ENCODE assay signal across 8 cellular contexts in genomic region chr15:72155021-72155621, GRCh38. TPM values are rescaled to one million over a fixed set of nuclear protein-coding genes. Genes with fewer than 3 reads are reported as not detected.
DNase-seq lines count a peak whose midpoint lies in the region; ATAC-seq and TF ChIP-seq lines count a peak whose summit lies in the region.

No MANE protein-coding gene starts in this region.

- intact Hi-C loops in activated CD4-positive, alpha-beta T cell treated with anti-CD3 and anti-CD28 coated beads, Interleukin-2, amount 10 ng/mL, durations not matched to agents 24 days and 14 days (cut with micrococcal nuclease), result no loop called here

- POLR2A ChIA-PET in HEK293T (lab: Yijun Ruan, JAX), result no interaction called here

- no peaks in the 10 kb centered on the region for H3K36me3 Mint-ChIP-seq in activated CD4-positive, alpha-beta T cell treated with anti-CD3 and anti-CD28 coated beads, Interleukin-2, amount 10 ng/mL, durations not matched to agents 24 days and 14 days (ENCODE audit: low read depth)

- H3K9me3 Mint-ChIP-seq in activated CD4-positive, alpha-beta T cell treated with anti-CD3 and anti-CD28 coated beads, Interleukin-2, amount 10 ng/mL, durations not matched to agents 24 days and 14 days, result no peaks in the 10 kb centered on the region

- TF ChIP-seq CTCF in omental fat pad (IDR thresholded peaks at IDR 0.05), result no peak
- no peak for TF ChIP-seq CTCF in GM13976 (IDR thresholded peaks at IDR 0.05; ENCODE audit: borderline replicate concordance, control extremely low read depth, extremely low read depth, insufficient read depth, missing control alignments)

- in situ Hi-C loops in SK-MEL-5 (cut with HindIII; ENCODE audit: low pct_unique_long_range_greater_than_20kb, low sequenced_read_pairs), result no loop called here
- in situ Hi-C loops in GM13976 (cut with MboI; ENCODE audit: low sequenced_read_pairs, unreplicated experiment), result loop anchor here (5.0 to 25.0 kb wide), 3 partner anchors 348 to 693 kb away; no protein-coding TSS in a partner anchor

- peaks cover 13% of the 10 kb centered on the region for H3K27me3 Mint-ChIP-seq in activated CD4-positive, alpha-beta T cell treated with anti-CD3 and anti-CD28 coated beads, Interleukin-2, amount 10 ng/mL, durations not matched to agents 24 days and 14 days

- no peak for DNase-seq in activated CD4-positive, alpha-beta T cell treated with anti-CD3 and anti-CD28 coated beads, Interleukin-2, amount 10 ng/mL, durations not matched to agents 24 days and 14 days
- no peak for DNase-seq in activated CD4-positive, alpha-beta T cell treated with anti-CD3 and anti-CD28 coated beads for 4 hours
- DNase-seq in SK-MEL-5 (ENCODE audit: low read depth, low spot score), result peak; percentile 10
- peak; percentile 41 for DNase-seq in fibroblast of gingiva (ENCODE audit: low read depth)
- peak; percentile 36 for DNase-seq in omental fat pad (ENCODE audit: low spot score)
- no peak for DNase-seq in HEK293T (ENCODE audit: extremely low spot score)
- DNase-seq in GM13976 (ENCODE audit: low spot score), result no peak
- DNase-seq in activated effector memory CD4-positive, alpha-beta T cell treated with anti-CD3 and anti-CD28 coated beads, Interleukin-2, amount 50 U/mL, for 16 hours, result no peak

- peak overlapping the region; percentile 80 for H3K4me3 Mint-ChIP-seq in activated CD4-positive, alpha-beta T cell treated with anti-CD3 and anti-CD28 coated beads, Interleukin-2, amount 10 ng/mL, durations not matched to agents 24 days and 14 days

- CTCF ChIA-PET in HEK293T (lab: Yijun Ruan, JAX), result no interaction called here

- no peak overlapping the region for H3K27ac Mint-ChIP-seq in activated CD4-positive, alpha-beta T cell treated with anti-CD3 and anti-CD28 coated beads, Interleukin-2, amount 10 ng/mL, durations not matched to agents 24 days and 14 days

- H3K4me1 Mint-ChIP-seq in activated CD4-positive, alpha-beta T cell treated with anti-CD3 and anti-CD28 coated beads, Interleukin-2, amount 10 ng/mL, durations not matched to agents 24 days and 14 days, result peaks cover 6% of the 10 kb centered on the region

- ATAC-seq in omental fat pad (ENCODE audit: low FRiP score), result peak; percentile 60

TF ChIP-seq in HEK293T, 16 proteins besides CTCF, POLR2A, EP300 and RAD21:
- TF ChIP-seq TARDBP (IDR thresholded peaks at IDR 0.05) (no peak), SP1 (IDR thresholded peaks at IDR 0.05) (no peak), FOXA1 (IDR thresholded peaks at IDR 0.05) (no peak), L3MBTL2 (conservative IDR thresholded peaks at IDR 0.05) (no peak), HDGF (IDR thresholded peaks at IDR 0.05; ENCODE audit: borderline replicate concordance) (no peak), CTBP1 (IDR thresholded peaks at IDR 0.05; ENCODE audit: borderline replicate concordance) (no peak)
TF ChIP-seq in HEK293T: peak in this region for 0.

RNA-seq across cellular contexts. Expression of gene SENP8, which starts 36.9 kb away (rescaled TPM):
- total RNA-seq in activated CD4-positive, alpha-beta T cell treated with anti-CD3 and anti-CD28 coated beads, Interleukin-2, amount 10 ng/mL, durations not matched to agents 24 days and 14 days, result 1.5 and 1.7 TPM in 2 replicates
- 2.1 and 2.5 TPM in 2 replicates for total RNA-seq in SK-MEL-5 (2014; rRNA removed; shearing (Covaris generic))
- polyA plus RNA-seq in SK-MEL-5 (2015; cell fraction: cytosol; rRNA removed), result 1.3 TPM in 2 replicates
- polyA plus RNA-seq in SK-MEL-5 (2015; cell fraction: nucleus; rRNA removed), result 0.42 and 0.95 TPM in 2 replicates
- 1 to 10 TPM in 3 of 4 donors, under 1 TPM in 1; 0.63 to 2.0 (median 1.0) TPM for total RNA-seq in omental fat pad

RNA-seq across cellular contexts. Expression of gene MYO9A, which starts 37.2 kb away (rescaled TPM):
- 19.4 and 21.3 TPM in 2 replicates for total RNA-seq in activated CD4-positive, alpha-beta T cell treated with anti-CD3 and anti-CD28 coated beads, Interleukin-2, amount 10 ng/mL, durations not matched to agents 24 days and 14 days
- 12.9 and 13.6 TPM in 2 replicates for total RNA-seq in SK-MEL-5 (2014; rRNA removed; shearing (Covaris generic))
- polyA plus RNA-seq in SK-MEL-5 (2015; cell fraction: cytosol; rRNA removed), result 5.6 and 7.1 TPM in 2 replicates
- polyA plus RNA-seq in SK-MEL-5 (2015; cell fraction: nucleus; rRNA removed), result 10.9 and 22.5 TPM in 2 replicates
- total RNA-seq in omental fat pad, result 10 to 100 TPM; 31.6 to 82.9 (median 48.7) TPM

RNA-seq across cellular contexts. Expression of gene GRAMD2A, which starts 42.5 kb away (rescaled TPM):
- total RNA-seq in activated CD4-positive, alpha-beta T cell treated with anti-CD3 and anti-CD28 coated beads, Interleukin-2, amount 10 ng/mL, durations not matched to agents 24 days and 14 days, result 0.21 TPM in 1 of 2 replicates, not detected in the other
- total RNA-seq in SK-MEL-5 (2014; rRNA removed; shearing (Covaris generic)), result not detected in 2 replicates
- polyA plus RNA-seq in SK-MEL-5 (2015; cell fraction: cytosol; rRNA removed), result not detected in 2 replicates
- not detected in 2 replicates for polyA plus RNA-seq in SK-MEL-5 (2015; cell fraction: nucleus; rRNA removed)
- under 1 TPM in 3 of 4 donors, not detected in 1; 0.19 to 0.46 (median 0.24) TPM for total RNA-seq in omental fat pad

Comparison
In these comparisons a context has a peak if more than half of its experiments do, and no peak if none do; other contexts are left out.
1. DNase-seq: peak in SK-MEL-5 (single experiment), fibroblast of gingiva (single experiment) and omental fat pad (single experiment); none in activated CD4-positive, alpha-beta T cell treated with anti-CD3 and anti-CD28 coated beads, Interleukin-2, amount 10 ng/mL, durations not matched to agents 24 days and 14 days (single experiment), activated CD4-positive, alpha-beta T cell treated with anti-CD3 and anti-CD28 coated beads for 4 hours (0 of 2), HEK293T (single experiment), GM13976 (single experiment) and activated effector memory CD4-positive, alpha-beta T cell treated with anti-CD3 and anti-CD28 coated beads, Interleukin-2, amount 50 U/mL, for 16 hours (single experiment).